1 cellular context compared by ENCODE assay signal in the genomic region with DNA sequence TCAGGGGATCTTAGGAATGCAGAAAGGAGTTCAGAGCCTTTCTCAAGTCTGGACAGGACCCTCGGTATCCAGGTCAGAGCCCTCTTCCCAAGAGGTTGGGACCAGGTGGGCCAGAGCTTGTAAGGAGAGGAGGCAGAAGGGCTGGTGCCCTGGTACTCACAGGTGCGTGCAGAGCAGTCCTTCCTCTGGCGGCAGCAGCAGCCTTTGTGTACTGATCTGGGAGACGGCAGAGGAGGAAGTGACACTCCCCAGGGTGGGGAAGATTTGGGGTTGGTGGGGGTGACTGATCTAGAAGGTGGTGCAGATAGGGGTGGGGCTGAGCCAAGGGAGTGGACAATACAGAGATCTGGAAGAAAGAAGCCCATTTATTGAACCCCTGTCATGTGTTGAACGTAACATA.
TF ChIP-seq lines count a peak whose summit lies in the region.

ITGB7 (minus strand) TSS at position 210 of the 400 bp plus-strand sequence. CDS start 6,808 bp downstream, outside the sequence.

TF ChIP-seq in GM12878, 131 proteins besides CTCF, POLR2A, EP300 and RAD21 (continued from another document and continues in another):
- TF ChIP-seq, protein P1, sequence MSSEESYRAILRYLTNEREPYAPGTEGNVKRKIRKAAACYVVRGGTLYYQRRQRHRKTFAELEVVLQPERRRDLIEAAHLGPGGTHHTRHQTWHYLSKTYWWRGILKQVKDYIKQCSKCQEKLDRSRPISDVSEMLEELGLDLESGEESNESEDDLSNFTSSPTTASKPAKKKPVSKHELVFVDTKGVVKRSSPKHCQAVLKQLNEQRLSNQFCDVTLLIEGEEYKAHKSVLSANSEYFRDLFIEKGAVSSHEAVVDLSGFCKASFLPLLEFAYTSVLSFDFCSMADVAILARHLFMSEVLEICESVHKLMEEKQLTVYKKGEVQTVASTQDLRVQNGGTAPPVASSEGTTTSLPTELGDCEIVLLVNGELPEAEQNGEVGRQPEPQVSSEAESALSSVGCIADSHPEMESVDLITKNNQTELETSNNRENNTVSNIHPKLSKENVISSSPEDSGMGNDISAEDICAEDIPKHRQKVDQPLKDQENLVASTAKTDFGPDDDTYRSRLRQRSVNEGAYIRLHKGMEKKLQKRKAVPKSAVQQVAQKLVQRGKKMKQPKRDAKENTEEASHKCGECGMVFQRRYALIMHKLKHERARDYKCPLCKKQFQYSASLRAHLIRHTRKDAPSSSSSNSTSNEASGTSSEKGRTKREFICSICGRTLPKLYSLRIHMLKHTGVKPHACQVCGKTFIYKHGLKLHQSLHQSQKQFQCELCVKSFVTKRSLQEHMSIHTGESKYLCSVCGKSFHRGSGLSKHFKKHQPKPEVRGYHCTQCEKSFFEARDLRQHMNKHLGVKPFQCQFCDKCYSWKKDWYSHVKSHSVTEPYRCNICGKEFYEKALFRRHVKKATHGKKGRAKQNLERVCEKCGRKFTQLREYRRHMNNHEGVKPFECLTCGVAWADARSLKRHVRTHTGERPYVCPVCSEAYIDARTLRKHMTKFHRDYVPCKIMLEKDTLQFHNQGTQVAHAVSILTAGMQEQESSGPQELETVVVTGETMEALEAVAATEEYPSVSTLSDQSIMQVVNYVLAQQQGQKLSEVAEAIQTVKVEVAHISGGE (CRISPR knock-in tag; IDR thresholded peaks at IDR 0.05), result no peak
- TF ChIP-seq RELA (IDR thresholded peaks at IDR 0.05; ENCODE audit: borderline replicate concordance, partially characterized antibody) (no peak), LARP7 (IDR thresholded peaks at IDR 0.05) (peak; percentile 51; the same call in 1 of the 2 replicates), SIX5 (IDR thresholded peaks at IDR 0.05; ENCODE audit: low read depth, low read length, severe bottlenecking) (no peak), IKZF1 (conservative IDR thresholded peaks at IDR 0.05) (peak; percentile 68), CHD1 (IDR thresholded peaks at IDR 0.05; ENCODE audit: low read depth, low read length) (no peak), ASH2L (IDR thresholded peaks at IDR 0.05; ENCODE audit: borderline replicate concordance, low read depth) (no peak), HDGF (IDR thresholded peaks at IDR 0.05) (peak; percentile 68), ZZZ3 (IDR thresholded peaks at IDR 0.05; ENCODE audit: control insufficient read depth, insufficient read length, low read depth) (no peak), GATAD2B (conservative IDR thresholded peaks at IDR 0.05; ENCODE audit: low read depth) (0 out of 2 replicates have a peak, but pooled peaks have one; percentile 32), TCF7 (IDR thresholded peaks at IDR 0.05; ENCODE audit: borderline replicate concordance) (no peak), SP1 (IDR thresholded peaks at IDR 0.05; ENCODE audit: low read depth, low read length) (no peak), FOS (IDR thresholded peaks at IDR 0.05; ENCODE audit: borderline replicate concordance, extremely low read depth, insufficient read length) (no peak), NR2C1 (IDR thresholded peaks at IDR 0.05) (no peak), ESRRA (IDR thresholded peaks at IDR 0.05; ENCODE audit: low read length) (no peak), HDAC2 (IDR thresholded peaks at IDR 0.05) (no peak), CEBPZ (IDR thresholded peaks at IDR 0.05; ENCODE audit: low read depth, low read length) (no peak), CREM (IDR thresholded peaks at IDR 0.05; ENCODE audit: low read depth) (peak; percentile 68), MYC (IDR thresholded peaks at IDR 0.05; ENCODE audit: insufficient read depth, insufficient read length, insufficient replicate concordance, low read length, severe bottlenecking) (no peak), DPF2 (IDR thresholded peaks at IDR 0.05) (no peak), POLR2AphosphoS5 (IDR thresholded peaks at IDR 0.05; ENCODE audit: low read length) (peak; percentile 96), RAD51 (IDR thresholded peaks at IDR 0.05) (no peak), POU2F2 (IDR thresholded peaks at IDR 0.05; ENCODE audit: borderline replicate concordance, low read depth, low read length) (peak; percentile 86), SMAD1 (IDR thresholded peaks at IDR 0.05; ENCODE audit: low read depth, partially characterized antibody) (no peak), KAT2A (conservative IDR thresholded peaks at IDR 0.05; ENCODE audit: control insufficient read depth, low read depth, low read length) (no peak), NBN (IDR thresholded peaks at IDR 0.05) (peak; percentile 79)
- TF ChIP-seq, protein P2, sequence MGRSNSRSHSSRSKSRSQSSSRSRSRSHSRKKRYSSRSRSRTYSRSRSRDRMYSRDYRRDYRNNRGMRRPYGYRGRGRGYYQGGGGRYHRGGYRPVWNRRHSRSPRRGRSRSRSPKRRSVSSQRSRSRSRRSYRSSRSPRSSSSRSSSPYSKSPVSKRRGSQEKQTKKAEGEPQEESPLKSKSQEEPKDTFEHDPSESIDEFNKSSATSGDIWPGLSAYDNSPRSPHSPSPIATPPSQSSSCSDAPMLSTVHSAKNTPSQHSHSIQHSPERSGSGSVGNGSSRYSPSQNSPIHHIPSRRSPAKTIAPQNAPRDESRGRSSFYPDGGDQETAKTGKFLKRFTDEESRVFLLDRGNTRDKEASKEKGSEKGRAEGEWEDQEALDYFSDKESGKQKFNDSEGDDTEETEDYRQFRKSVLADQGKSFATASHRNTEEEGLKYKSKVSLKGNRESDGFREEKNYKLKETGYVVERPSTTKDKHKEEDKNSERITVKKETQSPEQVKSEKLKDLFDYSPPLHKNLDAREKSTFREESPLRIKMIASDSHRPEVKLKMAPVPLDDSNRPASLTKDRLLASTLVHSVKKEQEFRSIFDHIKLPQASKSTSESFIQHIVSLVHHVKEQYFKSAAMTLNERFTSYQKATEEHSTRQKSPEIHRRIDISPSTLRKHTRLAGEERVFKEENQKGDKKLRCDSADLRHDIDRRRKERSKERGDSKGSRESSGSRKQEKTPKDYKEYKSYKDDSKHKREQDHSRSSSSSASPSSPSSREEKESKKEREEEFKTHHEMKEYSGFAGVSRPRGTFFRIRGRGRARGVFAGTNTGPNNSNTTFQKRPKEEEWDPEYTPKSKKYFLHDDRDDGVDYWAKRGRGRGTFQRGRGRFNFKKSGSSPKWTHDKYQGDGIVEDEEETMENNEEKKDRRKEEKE (IDR thresholded peaks at IDR 0.05), result no peak
- TF ChIP-seq, protein P3, sequence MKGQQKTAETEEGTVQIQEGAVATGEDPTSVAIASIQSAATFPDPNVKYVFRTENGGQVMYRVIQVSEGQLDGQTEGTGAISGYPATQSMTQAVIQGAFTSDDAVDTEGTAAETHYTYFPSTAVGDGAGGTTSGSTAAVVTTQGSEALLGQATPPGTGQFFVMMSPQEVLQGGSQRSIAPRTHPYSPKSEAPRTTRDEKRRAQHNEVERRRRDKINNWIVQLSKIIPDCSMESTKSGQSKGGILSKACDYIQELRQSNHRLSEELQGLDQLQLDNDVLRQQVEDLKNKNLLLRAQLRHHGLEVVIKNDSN (IDR thresholded peaks at IDR 0.05; ENCODE audit: borderline replicate concordance, extremely low read length, insufficient read depth, low read depth, low read length), result no peak
- TF ChIP-seq, protein P4, sequence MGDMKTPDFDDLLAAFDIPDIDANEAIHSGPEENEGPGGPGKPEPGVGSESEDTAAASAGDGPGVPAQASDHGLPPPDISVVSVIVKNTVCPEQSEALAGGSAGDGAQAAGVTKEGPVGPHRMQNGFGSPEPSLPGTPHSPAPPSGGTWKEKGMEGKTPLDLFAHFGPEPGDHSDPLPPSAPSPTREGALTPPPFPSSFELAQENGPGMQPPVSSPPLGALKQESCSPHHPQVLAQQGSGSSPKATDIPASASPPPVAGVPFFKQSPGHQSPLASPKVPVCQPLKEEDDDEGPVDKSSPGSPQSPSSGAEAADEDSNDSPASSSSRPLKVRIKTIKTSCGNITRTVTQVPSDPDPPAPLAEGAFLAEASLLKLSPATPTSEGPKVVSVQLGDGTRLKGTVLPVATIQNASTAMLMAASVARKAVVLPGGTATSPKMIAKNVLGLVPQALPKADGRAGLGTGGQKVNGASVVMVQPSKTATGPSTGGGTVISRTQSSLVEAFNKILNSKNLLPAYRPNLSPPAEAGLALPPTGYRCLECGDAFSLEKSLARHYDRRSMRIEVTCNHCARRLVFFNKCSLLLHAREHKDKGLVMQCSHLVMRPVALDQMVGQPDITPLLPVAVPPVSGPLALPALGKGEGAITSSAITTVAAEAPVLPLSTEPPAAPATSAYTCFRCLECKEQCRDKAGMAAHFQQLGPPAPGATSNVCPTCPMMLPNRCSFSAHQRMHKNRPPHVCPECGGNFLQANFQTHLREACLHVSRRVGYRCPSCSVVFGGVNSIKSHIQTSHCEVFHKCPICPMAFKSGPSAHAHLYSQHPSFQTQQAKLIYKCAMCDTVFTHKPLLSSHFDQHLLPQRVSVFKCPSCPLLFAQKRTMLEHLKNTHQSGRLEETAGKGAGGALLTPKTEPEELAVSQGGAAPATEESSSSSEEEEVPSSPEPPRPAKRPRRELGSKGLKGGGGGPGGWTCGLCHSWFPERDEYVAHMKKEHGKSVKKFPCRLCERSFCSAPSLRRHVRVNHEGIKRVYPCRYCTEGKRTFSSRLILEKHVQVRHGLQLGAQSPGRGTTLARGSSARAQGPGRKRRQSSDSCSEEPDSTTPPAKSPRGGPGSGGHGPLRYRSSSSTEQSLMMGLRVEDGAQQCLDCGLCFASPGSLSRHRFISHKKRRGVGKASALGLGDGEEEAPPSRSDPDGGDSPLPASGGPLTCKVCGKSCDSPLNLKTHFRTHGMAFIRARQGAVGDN (IDR thresholded peaks at IDR 0.05), result no peak
- TF ChIP-seq, protein P5, sequence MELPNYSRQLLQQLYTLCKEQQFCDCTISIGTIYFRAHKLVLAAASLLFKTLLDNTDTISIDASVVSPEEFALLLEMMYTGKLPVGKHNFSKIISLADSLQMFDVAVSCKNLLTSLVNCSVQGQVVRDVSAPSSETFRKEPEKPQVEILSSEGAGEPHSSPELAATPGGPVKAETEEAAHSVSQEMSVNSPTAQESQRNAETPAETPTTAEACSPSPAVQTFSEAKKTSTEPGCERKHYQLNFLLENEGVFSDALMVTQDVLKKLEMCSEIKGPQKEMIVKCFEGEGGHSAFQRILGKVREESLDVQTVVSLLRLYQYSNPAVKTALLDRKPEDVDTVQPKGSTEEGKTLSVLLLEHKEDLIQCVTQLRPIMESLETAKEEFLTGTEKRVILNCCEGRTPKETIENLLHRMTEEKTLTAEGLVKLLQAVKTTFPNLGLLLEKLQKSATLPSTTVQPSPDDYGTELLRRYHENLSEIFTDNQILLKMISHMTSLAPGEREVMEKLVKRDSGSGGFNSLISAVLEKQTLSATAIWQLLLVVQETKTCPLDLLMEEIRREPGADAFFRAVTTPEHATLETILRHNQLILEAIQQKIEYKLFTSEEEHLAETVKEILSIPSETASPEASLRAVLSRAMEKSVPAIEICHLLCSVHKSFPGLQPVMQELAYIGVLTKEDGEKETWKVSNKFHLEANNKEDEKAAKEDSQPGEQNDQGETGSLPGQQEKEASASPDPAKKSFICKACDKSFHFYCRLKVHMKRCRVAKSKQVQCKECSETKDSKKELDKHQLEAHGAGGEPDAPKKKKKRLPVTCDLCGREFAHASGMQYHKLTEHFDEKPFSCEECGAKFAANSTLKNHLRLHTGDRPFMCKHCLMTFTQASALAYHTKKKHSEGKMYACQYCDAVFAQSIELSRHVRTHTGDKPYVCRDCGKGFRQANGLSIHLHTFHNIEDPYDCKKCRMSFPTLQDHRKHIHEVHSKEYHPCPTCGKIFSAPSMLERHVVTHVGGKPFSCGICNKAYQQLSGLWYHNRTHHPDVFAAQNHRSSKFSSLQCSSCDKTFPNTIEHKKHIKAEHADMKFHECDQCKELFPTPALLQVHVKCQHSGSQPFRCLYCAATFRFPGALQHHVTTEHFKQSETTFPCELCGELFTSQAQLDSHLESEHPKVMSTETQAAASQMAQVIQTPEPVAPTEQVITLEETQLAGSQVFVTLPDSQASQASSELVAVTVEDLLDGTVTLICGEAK (IDR thresholded peaks at IDR 0.05; ENCODE audit: borderline replicate concordance), result no peak
- TF ChIP-seq, protein P6, sequence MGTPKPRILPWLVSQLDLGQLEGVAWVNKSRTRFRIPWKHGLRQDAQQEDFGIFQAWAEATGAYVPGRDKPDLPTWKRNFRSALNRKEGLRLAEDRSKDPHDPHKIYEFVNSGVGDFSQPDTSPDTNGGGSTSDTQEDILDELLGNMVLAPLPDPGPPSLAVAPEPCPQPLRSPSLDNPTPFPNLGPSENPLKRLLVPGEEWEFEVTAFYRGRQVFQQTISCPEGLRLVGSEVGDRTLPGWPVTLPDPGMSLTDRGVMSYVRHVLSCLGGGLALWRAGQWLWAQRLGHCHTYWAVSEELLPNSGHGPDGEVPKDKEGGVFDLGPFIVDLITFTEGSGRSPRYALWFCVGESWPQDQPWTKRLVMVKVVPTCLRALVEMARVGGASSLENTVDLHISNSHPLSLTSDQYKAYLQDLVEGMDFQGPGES (IDR thresholded peaks at IDR 0.05), result no peak
- TF ChIP-seq, protein P7, sequence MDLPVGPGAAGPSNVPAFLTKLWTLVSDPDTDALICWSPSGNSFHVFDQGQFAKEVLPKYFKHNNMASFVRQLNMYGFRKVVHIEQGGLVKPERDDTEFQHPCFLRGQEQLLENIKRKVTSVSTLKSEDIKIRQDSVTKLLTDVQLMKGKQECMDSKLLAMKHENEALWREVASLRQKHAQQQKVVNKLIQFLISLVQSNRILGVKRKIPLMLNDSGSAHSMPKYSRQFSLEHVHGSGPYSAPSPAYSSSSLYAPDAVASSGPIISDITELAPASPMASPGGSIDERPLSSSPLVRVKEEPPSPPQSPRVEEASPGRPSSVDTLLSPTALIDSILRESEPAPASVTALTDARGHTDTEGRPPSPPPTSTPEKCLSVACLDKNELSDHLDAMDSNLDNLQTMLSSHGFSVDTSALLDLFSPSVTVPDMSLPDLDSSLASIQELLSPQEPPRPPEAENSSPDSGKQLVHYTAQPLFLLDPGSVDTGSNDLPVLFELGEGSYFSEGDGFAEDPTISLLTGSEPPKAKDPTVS (IDR thresholded peaks at IDR 0.05; ENCODE audit: low read depth, low read length), result no peak
